ENCODE assay signal across 8 cellular contexts in genomic region chrX:79366888-79367749, GRCh38.
A peak's percentile ranks its signal among the peaks of the same experiment; 100 is the strongest.
DNase-seq lines count a peak whose midpoint lies in the region; TF ChIP-seq lines count a peak whose summit lies in the region.

Gene ITM2A (minus strand): TSS chrX:79367334. CDS start chrX:79367215, 119 bp downstream.

- H3K9me3 ChIP-seq in HAP-1, result no peaks in the 10 kb centered on the region
- H3K9me3 ChIP-seq in SK-N-MC (ENCODE audit: low read depth, low read length), result no peaks in the 10 kb centered on the region
- no peaks in the 10 kb centered on the region for H3K9me3 ChIP-seq in iPS-15b (ENCODE audit: control insufficient read depth, insufficient read depth, low read length)

- peak within 1 kb of the TSS; percentile 10; the same call in 1 of the 2 replicates for H3K27ac ChIP-seq in SK-N-MC

- DNase-seq in GM10266 (ENCODE audit: extremely low spot score), result peak; percentile 15
- peak; percentile 68 to 84 for DNase-seq in HAP-1 (ENCODE audit: low spot score in 2 of 2)
- peak; percentile 26 for DNase-seq in SK-N-MC (ENCODE audit: low read depth, low spot score)
- DNase-seq in stimulated activated CD4-positive, alpha-beta T cell treated with anti-CD3 and anti-CD28 coated beads, Interleukin-15, amount 100 ng/mL, for 24 hours, result peak; percentile 71
- DNase-seq in dedifferentiated amniotic fluid mesenchymal stem cell (ENCODE audit: extremely low spot score), result no peak
- DNase-seq in NCI-H2171 (lab: John Stamatoyannopoulos, UW), result no peak

- peaks cover 3% of the 10 kb centered on the region for H3K36me3 Mint-ChIP-seq in activated naive CD4-positive, alpha-beta T cell treated with anti-CD3 and anti-CD28 coated beads, Interleukin-2, amount 50 U/mL, for 24 hours

- H3K9ac ChIP-seq in SK-N-MC (ENCODE audit: insufficient read length), result peak within 1 kb of the TSS; percentile 73
- H3K9ac ChIP-seq in iPS-15b (ENCODE audit: low read depth, low read length), result peak within 1 kb of the TSS; percentile 73

- no peaks in the 10 kb centered on the region for H3K9me3 Mint-ChIP-seq in activated naive CD4-positive, alpha-beta T cell treated with anti-CD3 and anti-CD28 coated beads, Interleukin-2, amount 50 U/mL, for 24 hours

- peaks cover 29% of the 10 kb centered on the region for H3K4me1 Mint-ChIP-seq in activated naive CD4-positive, alpha-beta T cell treated with anti-CD3 and anti-CD28 coated beads, Interleukin-2, amount 50 U/mL, for 24 hours

- H3K27me3 ChIP-seq in HAP-1 (ENCODE audit: low read depth), result no peaks in the 10 kb centered on the region
- no peaks in the 10 kb centered on the region for H3K27me3 ChIP-seq in iPS-15b (ENCODE audit: control insufficient read depth, insufficient read depth, low read length)

- peak within 1 kb of the TSS; percentile 98 for H3K27ac Mint-ChIP-seq in activated naive CD4-positive, alpha-beta T cell treated with anti-CD3 and anti-CD28 coated beads, Interleukin-2, amount 50 U/mL, for 24 hours

- TF ChIP-seq CTCF in GM10266 (IDR thresholded peaks at IDR 0.05; ENCODE audit: control insufficient read depth, insufficient read depth, low read depth, missing control alignments), result no peak

- H3K4me3 ChIP-seq in HAP-1, result peak within 1 kb of the TSS; percentile 47
- H3K4me3 ChIP-seq in SK-N-MC, result peak within 1 kb of the TSS; percentile 83
- peak within 1 kb of the TSS; percentile 65 for H3K4me3 ChIP-seq in iPS-15b (ENCODE audit: low read depth, low read length)

- peaks cover 19% of the 10 kb centered on the region for H3K4me1 ChIP-seq in HAP-1
- peaks cover 10% of the 10 kb centered on the region for H3K4me1 ChIP-seq in iPS-15b (ENCODE audit: control insufficient read depth, insufficient read depth, low read length)

- peak within 1 kb of the TSS; percentile 95 for H3K4me3 Mint-ChIP-seq in activated naive CD4-positive, alpha-beta T cell treated with anti-CD3 and anti-CD28 coated beads, Interleukin-2, amount 50 U/mL, for 24 hours

- H3K27me3 Mint-ChIP-seq in activated naive CD4-positive, alpha-beta T cell treated with anti-CD3 and anti-CD28 coated beads, Interleukin-2, amount 50 U/mL, for 24 hours, result no peaks in the 10 kb centered on the region

- H3K36me3 ChIP-seq in HAP-1 (replicated peaks) (peaks cover under 1% of the 10 kb centered on the region; the same call in 1 of the 2 replicates), SK-N-MC (ENCODE audit: insufficient read depth, low read length) (peaks cover 9% of the 10 kb centered on the region), iPS-15b (ENCODE audit: control insufficient read depth, insufficient read depth, low read length) (no peaks in the 10 kb centered on the region)

- in situ Hi-C loops in HAP-1 (cut with MboI; ENCODE audit: low sequenced_read_pairs), result loop anchor here (5.0 kb wide), 1 partner anchor 70 kb away; no protein-coding TSS in a partner anchor

Comparison
In these comparisons a context has a peak if more than half of its experiments do, and no peak if none do; other contexts are left out.
1. DNase-seq: peak in GM10266 (single experiment), HAP-1 (2 of 2), SK-N-MC (single experiment) and stimulated activated CD4-positive, alpha-beta T cell treated with anti-CD3 and anti-CD28 coated beads, Interleukin-15, amount 100 ng/mL, for 24 hours (single experiment); none in dedifferentiated amniotic fluid mesenchymal stem cell (single experiment) and NCI-H2171 (single experiment).
2. Peak in every context shown above with its lines, with median percentiles within 50 percentile points of each other: H3K4me3 ChIP-seq.